In genomic region chr6:170090561-170090960, GRCh38 we compare ENCODE assay signal across 18 cellular contexts.
DNase-seq lines count a peak whose midpoint lies in the region; ATAC-seq and TF ChIP-seq lines count a peak whose summit lies in the region.
"Had no signal": no experiment of that assay in that cellular context is flagged by ENCODE, and none has a peak within 500 bp of the region (broad histone marks: within the 10 kb centered on the region; RNA-seq: fewer than 3 reads in every experiment).

No MANE protein-coding gene starts in this region.

- H3K4me3 Mint-ChIP-seq in stimulated activated naive CD8-positive, alpha-beta T cell treated with anti-CD3 and anti-CD28 coated beads, Interleukin-15, Interleukin-2, amounts not matched to agents 100 ng/mL and 50 ng/mL, for 24 hours, result no peak overlapping the region
- H3K4me3 Mint-ChIP-seq in natural killer cell, result peak overlapping the region; percentile 86
- H3K4me3 Mint-ChIP-seq: mesothelial cell of epicardium had no signal

- H3K36me3 Mint-ChIP-seq in stimulated activated naive CD8-positive, alpha-beta T cell treated with anti-CD3 and anti-CD28 coated beads, Interleukin-15, Interleukin-2, amounts not matched to agents 100 ng/mL and 50 ng/mL, for 24 hours (ENCODE audit: low read depth), result no peaks in the 10 kb centered on the region
- H3K36me3 Mint-ChIP-seq in natural killer cell, result no peaks in the 10 kb centered on the region
- H3K36me3 Mint-ChIP-seq: mesothelial cell of epicardium had no signal

- no peak for TF ChIP-seq CTCF in natural killer cell (IDR thresholded peaks at IDR 0.05)

- no peaks in the 10 kb centered on the region for H3K27me3 Mint-ChIP-seq in stimulated activated naive CD8-positive, alpha-beta T cell treated with anti-CD3 and anti-CD28 coated beads, Interleukin-15, Interleukin-2, amounts not matched to agents 100 ng/mL and 50 ng/mL, for 24 hours
- peaks cover 2 to 4% of the 10 kb centered on the region in 2 donors for H3K27me3 Mint-ChIP-seq in natural killer cell (ENCODE audit: low read depth in 2 of 2)

- no peaks in the 10 kb centered on the region for H3K9me3 Mint-ChIP-seq in stimulated activated naive CD8-positive, alpha-beta T cell treated with anti-CD3 and anti-CD28 coated beads, Interleukin-15, Interleukin-2, amounts not matched to agents 100 ng/mL and 50 ng/mL, for 24 hours
- no peaks in the 10 kb centered on the region for H3K9me3 Mint-ChIP-seq in natural killer cell
- H3K9me3 Mint-ChIP-seq: mesothelial cell of epicardium had no signal

- DNase-seq in stimulated activated naive CD8-positive, alpha-beta T cell treated with anti-CD3 and anti-CD28 coated beads, Interleukin-15, Interleukin-2, amounts not matched to agents 100 U/mL and 50 U/mL, for 24 hours, result no peak
- DNase-seq in activated CD8-positive, alpha-beta memory T cell treated with anti-CD3 and anti-CD28 coated beads, Interleukin-2, amount 50 U/mL, for 48 hours, result peak; percentile 39
- peak; percentile 3 for DNase-seq in natural killer cell
- DNase-seq in foreskin melanocyte, result no peak
- DNase-seq: activated T-cell treated with anti-CD3 and anti-CD28 coated beads, Interleukin-2, amount 50 U/mL, for 48 hours; anterior cingulate cortex; DMS53; hippocampal formation; kidney glomerular epithelial cell; NCI-H187; NCI-H446 treated with DMSO at 0.1 percent for 48 hours; nucleus accumbens; stimulated activated CD4-positive, alpha-beta T cell treated with anti-CD3 and anti-CD28 coated beads, Interleukin-2, amount 100 ng/mL, for 48 hours; thyroid gland had no signal

- no peak for ATAC-seq in stimulated activated naive CD8-positive, alpha-beta T cell treated with anti-CD3 and anti-CD28 coated beads, Interleukin-15, Interleukin-2, amounts not matched to agents 100 U/mL and 50 U/mL, for 24 hours
- ATAC-seq in natural killer cell, result no peak
- ATAC-seq in HG02852 (IDR thresholded peaks at IDR 0.05; ENCODE audit: unreplicated experiment), result no peak
- ATAC-seq in HG03520 (IDR thresholded peaks at IDR 0.05; ENCODE audit: unreplicated experiment), result no peak

- intact Hi-C loops in natural killer cell (cut with micrococcal nuclease), result no loop called here

- peak overlapping the region; percentile 5 for H3K27ac Mint-ChIP-seq in stimulated activated naive CD8-positive, alpha-beta T cell treated with anti-CD3 and anti-CD28 coated beads, Interleukin-15, Interleukin-2, amounts not matched to agents 100 ng/mL and 50 ng/mL, for 24 hours
- H3K27ac Mint-ChIP-seq in natural killer cell, result peak overlapping the region; percentile 94 to 96
- H3K27ac Mint-ChIP-seq: mesothelial cell of epicardium had no signal

- H3K4me1 Mint-ChIP-seq in stimulated activated naive CD8-positive, alpha-beta T cell treated with anti-CD3 and anti-CD28 coated beads, Interleukin-15, Interleukin-2, amounts not matched to agents 100 ng/mL and 50 ng/mL, for 24 hours (ENCODE audit: low read depth), result peaks cover 42% of the 10 kb centered on the region
- peaks cover 24 to 50% of the 10 kb centered on the region in 2 donors for H3K4me1 Mint-ChIP-seq in natural killer cell

Comparison
In these comparisons a context has a peak if more than half of its experiments do, and no peak if none do; other contexts are left out.
1. DNase-seq: peak in activated CD8-positive, alpha-beta memory T cell treated with anti-CD3 and anti-CD28 coated beads, Interleukin-2, amount 50 U/mL, for 48 hours (single experiment) and natural killer cell (single experiment); none in stimulated activated naive CD8-positive, alpha-beta T cell treated with anti-CD3 and anti-CD28 coated beads, Interleukin-15, Interleukin-2, amounts not matched to agents 100 U/mL and 50 U/mL, for 24 hours (single experiment) and foreskin melanocyte (single experiment).